Comparison of ENCODE assay signal across 8 cellular contexts in the genomic region with DNA sequence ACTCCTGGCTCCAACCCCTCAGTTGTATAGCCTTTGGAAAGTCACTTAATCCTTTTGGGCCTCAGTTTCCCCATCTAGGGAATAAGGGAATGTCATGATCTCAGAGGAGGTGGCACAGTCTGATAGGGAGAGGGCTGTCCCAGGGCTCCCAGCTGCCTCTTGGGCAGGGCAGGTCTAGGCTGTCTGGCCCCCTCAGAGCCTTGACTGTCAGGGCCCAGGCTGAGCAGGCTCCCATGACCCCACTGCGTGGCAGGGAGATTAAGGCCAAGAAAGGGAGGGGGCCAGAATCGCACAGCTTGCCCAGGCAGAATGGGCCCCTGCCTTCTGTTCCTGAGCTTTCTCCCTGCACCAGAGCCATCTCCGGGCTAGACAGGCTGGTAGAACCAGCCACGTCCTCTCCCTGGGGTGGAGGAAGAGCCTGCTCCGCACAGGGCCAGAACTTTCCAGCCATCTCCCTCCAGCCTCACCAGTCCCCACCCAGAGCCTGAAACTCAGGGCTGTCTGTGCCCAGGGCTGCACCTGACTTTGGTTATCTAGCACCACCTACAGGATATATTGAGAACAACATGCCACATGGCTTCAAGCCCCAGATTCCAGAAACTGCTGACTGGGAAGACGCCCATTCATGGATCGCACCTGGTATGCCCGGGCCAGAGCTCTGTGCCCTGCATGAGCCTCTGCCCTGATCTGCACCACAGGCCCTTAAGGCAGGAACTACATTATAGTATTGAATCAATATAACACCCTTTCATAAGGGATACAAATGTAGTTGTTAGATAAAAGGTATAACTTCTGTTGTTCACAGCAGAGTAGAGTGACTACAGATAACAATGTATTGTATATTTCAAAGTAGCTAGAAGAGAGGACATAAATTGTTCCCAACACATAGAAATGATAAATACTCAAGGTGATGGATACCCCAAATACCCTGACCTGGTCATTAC. TPM values are rescaled to one million over a fixed set of nuclear protein-coding genes. Genes with fewer than 3 reads are reported as not detected.
A peak's percentile ranks its signal among the peaks of the same experiment; 100 is the strongest.
DNase-seq lines count a peak whose midpoint lies in the region; ATAC-seq and TF ChIP-seq lines count a peak whose summit lies in the region.

No MANE protein-coding gene starts in this region.

- CTCF ChIA-PET in CD4-positive, alpha-beta T cell (lab: Charles Lee): interaction anchor here (0.7 to 5.3 kb wide), 24 partner anchors 8 to 300 kb away, joined by 3 to 71 read pairs (median 5); a partner anchor contains a TSS

- no peaks in the 10 kb centered on the region for H3K9me3 ChIP-seq in CD4-positive, alpha-beta T cell (ENCODE audit: control insufficient read depth, low read length)

- POLR2A ChIA-PET in CD4-positive, alpha-beta T cell (lab: Charles Lee): interaction anchor here (0.7 to 21.3 kb wide), 11 partner anchors 10 to 98 kb away, joined by 3 to 1020 read pairs (median 5); a partner anchor contains a TSS

- TF ChIP-seq CTCF in CD4-positive, alpha-beta T cell (IDR thresholded peaks at IDR 0.05): peak; percentile 90

- H3K27me3 Mint-ChIP-seq in CD4-positive, alpha-beta T cell: no peaks in the 10 kb centered on the region

- H3K4me3 Mint-ChIP-seq in CD4-positive, alpha-beta T cell: peak overlapping the region; percentile 70

- H3K27ac Mint-ChIP-seq in CD4-positive, alpha-beta T cell: peak overlapping the region; percentile 78

- H3K27ac ChIP-seq in CD4-positive, alpha-beta T cell (ENCODE audit: low read depth, low read length): peak overlapping the region; percentile 61

- H3K4me1 Mint-ChIP-seq in CD4-positive, alpha-beta T cell (ENCODE audit: low read depth): peaks cover 42% of the 10 kb centered on the region

- intact Hi-C loops in CD4-positive, alpha-beta T cell (cut with DNase I, micrococcal nuclease): loop anchor here (1.0 to 5.0 kb wide), 4 partner anchors 54 to 92 kb away; no protein-coding TSS in a partner anchor
- intact Hi-C loops in left cardiac atrium (cut with DNase I): loop anchor here in 1 of 2 donors (1.0 kb wide), 1 partner anchor 92 kb away; no protein-coding TSS in a partner anchor

- H3K9me3 Mint-ChIP-seq in CD4-positive, alpha-beta T cell: no peaks in the 10 kb centered on the region

- H3K36me3 Mint-ChIP-seq in CD4-positive, alpha-beta T cell (ENCODE audit: low read depth): no peaks in the 10 kb centered on the region

- peak; percentile 45 to 61 (median 56) for DNase-seq in CD4-positive, alpha-beta T cell
- DNase-seq in NCI-H187 (lab: John Stamatoyannopoulos, UW): peak; percentile 12 to 30
- DNase-seq in T-helper 1 cell: peak; percentile 37 to 76 (median 61)
- peak in 53 of 58 donors; percentile 7 to 87 (median 41) for DNase-seq in anterior cingulate cortex (lab: John Stamatoyannopoulos, UW)
- peak; percentile 73 for DNase-seq in left cardiac atrium
- peak; percentile 57 for DNase-seq in pulmonary artery endothelial cell (ENCODE audit: low read depth, low spot score)

- no peaks in the 10 kb centered on the region for H3K27me3 ChIP-seq in CD4-positive, alpha-beta T cell (ENCODE audit: control insufficient read depth, insufficient read depth, low read length)

- peak; percentile 42 for ATAC-seq in CD4-positive, alpha-beta T cell (ENCODE audit: poor library complexity)
- peak; percentile 42 for ATAC-seq in GM21737 (IDR thresholded peaks at IDR 0.05; ENCODE audit: unreplicated experiment)
- ATAC-seq in left cardiac atrium: peak; percentile 94 to 98
- no peak for ATAC-seq in HG03139 (IDR thresholded peaks at IDR 0.05; ENCODE audit: unreplicated experiment)

RNA-seq across cellular contexts. Expression of a gene that starts 32.0 kb away (rescaled TPM):
- total RNA-seq in CD4-positive, alpha-beta T cell: 10 to 100 TPM; 11.5 to 16.8 TPM
- total RNA-seq in left cardiac atrium (1 to 10 TPM; 5.8 to 6.1 TPM), pulmonary artery endothelial cell (10.1 and 16.3 TPM in 2 replicates)

RNA-seq across cellular contexts. Expression of a gene that starts 32.9 kb away (rescaled TPM):
- 10 to 100 TPM; 16.9 to 17.7 TPM for total RNA-seq in CD4-positive, alpha-beta T cell
- 10 to 100 TPM; 13.7 to 29.8 TPM for total RNA-seq in left cardiac atrium
- 14.7 and 25.1 TPM in 2 replicates for total RNA-seq in pulmonary artery endothelial cell

RNA-seq across cellular contexts. Expression of a gene that starts 54.3 kb away (rescaled TPM):
- 100 to 1,000 TPM; 440 to 463 TPM for total RNA-seq in CD4-positive, alpha-beta T cell
- total RNA-seq in left cardiac atrium (10 to 100 TPM; 24.9 to 27.3 TPM), pulmonary artery endothelial cell (4.4 and 5.2 TPM in 2 replicates)

Comparison
In these comparisons a context has a peak if more than half of its experiments do, and no peak if none do; other contexts are left out.
1. DNase-seq: peak in every context shown above with its lines; median percentile 73 in left cardiac atrium; 61 in T-helper 1 cell; 57 in pulmonary artery endothelial cell; 56 in CD4-positive, alpha-beta T cell; 41 in anterior cingulate cortex; 21 in NCI-H187.
2. RNA of a gene that starts 54.3 kb away (total RNA-seq): 440 to 463 TPM in CD4-positive, alpha-beta T cell; 24.9 to 27.3 TPM in left cardiac atrium and 4.4 to 5.2 TPM in pulmonary artery endothelial cell; every median in the first group is over 10 times any median in the second.